ENCODE assay signal across 8 cellular contexts in the genomic region with DNA sequence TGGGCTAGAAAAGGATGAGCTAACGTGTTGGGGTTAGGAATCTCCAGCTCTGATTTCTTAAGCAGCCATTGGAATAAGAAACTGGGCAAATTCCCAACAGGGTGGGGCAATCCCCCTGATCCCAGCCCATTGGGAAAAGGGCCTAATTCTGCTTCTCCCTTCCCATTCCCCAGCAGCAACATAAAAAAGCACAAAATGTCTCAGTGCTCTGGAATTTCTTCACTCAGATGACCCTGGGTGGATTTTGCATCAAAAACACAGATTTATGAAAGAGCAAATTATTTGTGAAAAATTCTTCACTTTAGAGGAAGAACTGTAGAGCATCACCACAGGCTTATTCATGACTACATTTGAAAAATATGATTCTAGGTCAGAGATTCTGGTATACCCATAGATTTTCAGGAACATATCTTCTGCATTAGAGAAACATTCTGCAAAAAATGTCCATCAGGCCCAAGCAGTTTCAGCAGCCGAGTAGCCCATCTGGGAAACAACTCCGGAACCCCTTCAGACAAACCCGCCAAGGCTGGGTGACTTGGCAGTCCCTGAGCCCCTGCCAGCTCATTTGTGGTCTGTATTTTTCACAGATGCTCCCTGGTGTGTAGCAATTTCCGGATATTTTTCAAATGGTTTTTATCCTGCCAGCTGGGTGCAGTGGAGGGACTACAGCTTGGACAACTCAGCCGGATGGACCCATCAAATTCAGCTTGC.
DNase-seq lines count a peak whose midpoint lies in the region; ATAC-seq and TF ChIP-seq lines count a peak whose summit lies in the region.
"Had no signal": no experiment of that assay in that cellular context is flagged by ENCODE, and none has a peak within 500 bp of the region (broad histone marks: within the 10 kb centered on the region; RNA-seq: fewer than 3 reads in every experiment).

No MANE protein-coding gene starts in this region.

- no peaks in the 10 kb centered on the region for H3K9me3 ChIP-seq in ascending aorta
- no peaks in the 10 kb centered on the region for H3K9me3 ChIP-seq in left lung
- no peaks in the 10 kb centered on the region for H3K9me3 ChIP-seq in upper lobe of right lung

- H3K27me3 ChIP-seq in ascending aorta (no peaks in the 10 kb centered on the region), left lung (no peaks in the 10 kb centered on the region), upper lobe of right lung (no peaks in the 10 kb centered on the region)

- H3K4me1 ChIP-seq in ascending aorta (peaks cover 0 to 3% of the 10 kb centered on the region in 2 donors), left lung (peaks cover 0 to 18% of the 10 kb centered on the region in 2 donors), upper lobe of right lung (peaks cover 4% of the 10 kb centered on the region)

- intact Hi-C loops in ascending aorta (cut with DNase I): no loop called here
- intact Hi-C loops in left lung (cut with DNase I): no loop called here
- intact Hi-C loops in upper lobe of right lung (cut with DNase I): no loop called here

- no peak for TF ChIP-seq POLR2A in GM18505 (IDR thresholded peaks at IDR 0.05; ENCODE audit: borderline replicate concordance, extremely low read depth, insufficient read depth, insufficient read length)

- ATAC-seq in left lung (peak; percentile 53), upper lobe of right lung (peak; percentile 47), GM18520 (IDR thresholded peaks at IDR 0.05; ENCODE audit: unreplicated experiment) (no peak), GM18505 (IDR thresholded peaks at IDR 0.05; ENCODE audit: unreplicated experiment) (no peak)

- TF ChIP-seq CTCF in ascending aorta (IDR thresholded peaks at IDR 0.05) (no peak), left lung (IDR thresholded peaks at IDR 0.05) (no peak), upper lobe of right lung (IDR thresholded peaks at IDR 0.05) (no peak)

- no peak overlapping the region for H3K4me3 ChIP-seq in ascending aorta
- no peak overlapping the region for H3K4me3 ChIP-seq in left lung
- no peak overlapping the region for H3K4me3 ChIP-seq in upper lobe of right lung

- H3K27ac ChIP-seq in ascending aorta (peak overlapping the region; percentile 45 to 60), left lung (peak overlapping the region; percentile 35 to 54), upper lobe of right lung (peak overlapping the region; percentile 28)

- H3K36me3 ChIP-seq in ascending aorta (no peaks in the 10 kb centered on the region), left lung (no peaks in the 10 kb centered on the region), upper lobe of right lung (no peaks in the 10 kb centered on the region)

- DNase-seq in HS-27A (ENCODE audit: low read depth): peak; percentile 89
- peak in 1 of 2 donors; percentile 80 for DNase-seq in ascending aorta (ENCODE audit: low spot score in 2 of 2)
- no peak for DNase-seq in left lung
- no peak for DNase-seq in upper lobe of right lung
- no peak for DNase-seq in HK-2 (ENCODE audit: unreplicated experiment)
- DNase-seq: activated CD4-positive, CD25-positive, alpha-beta regulatory T cell had no signal

Comparison
In these comparisons a context has a peak if more than half of its experiments do, and no peak if none do; other contexts are left out.
1. ATAC-seq: peak in left lung (single experiment) and upper lobe of right lung (single experiment); none in GM18520 (single experiment) and GM18505 (single experiment).
2. Peak in every context shown above with its lines, with median percentiles within 50 percentile points of each other: H3K27ac ChIP-seq.